ENCODE assay signal across 8 cellular contexts in genomic region chr14:94129758-94130414, GRCh38. TPM values are rescaled to one million over a fixed set of nuclear protein-coding genes. Genes with fewer than 3 reads are reported as not detected.
A peak's percentile ranks its signal among the peaks of the same experiment; 100 is the strongest.
DNase-seq lines count a peak whose midpoint lies in the region; ATAC-seq and TF ChIP-seq lines count a peak whose summit lies in the region.

No MANE protein-coding gene starts in this region.

- H3K4me3 Mint-ChIP-seq in CD8-positive, alpha-beta T cell, result peak overlapping the region; percentile 92

- no peaks in the 10 kb centered on the region for H3K27me3 Mint-ChIP-seq in CD8-positive, alpha-beta T cell (ENCODE audit: low read depth)

- peaks cover 16% of the 10 kb centered on the region for H3K4me1 ChIP-seq in CD8-positive, alpha-beta T cell (ENCODE audit: insufficient read depth, low read length)
- H3K4me1 ChIP-seq in iPS-20b (ENCODE audit: insufficient read depth, low read length), result no peaks in the 10 kb centered on the region; the same call in 1 of the 2 replicates

- H3K4me3 ChIP-seq in CD8-positive, alpha-beta T cell (ENCODE audit: low read depth, low read length), result peak overlapping the region; percentile 57
- H3K4me3 ChIP-seq in iPS-20b (ENCODE audit: low read length) (peak overlapping the region; percentile 87), skeletal muscle cell (ENCODE audit: low read depth, low read length) (peak overlapping the region; percentile 64)

- POLR2A ChIA-PET in CD8-positive, alpha-beta T cell (lab: Charles Lee), result interaction anchor here (1.3 to 1.4 kb wide), 2 partner anchors 15 to 48 kb away, joined by 3 read pairs; partner anchors contain the start of gene IFI27L1

- no peak overlapping the region for H3K27ac ChIP-seq in CD8-positive, alpha-beta T cell (ENCODE audit: low read depth, low read length)
- H3K27ac ChIP-seq in caudate nucleus (ENCODE audit: low read depth, low read length), result peak overlapping the region; percentile 72
- H3K27ac ChIP-seq in iPS-20b (ENCODE audit: low read length), result no peak overlapping the region

- H3K9me3 ChIP-seq in CD8-positive, alpha-beta T cell (ENCODE audit: low read length), result no peaks in the 10 kb centered on the region
- H3K9me3 ChIP-seq in iPS-20b (ENCODE audit: insufficient read depth, low read depth, low read length), result no peaks in the 10 kb centered on the region

- DNase-seq in CD8-positive, alpha-beta T cell, result peak in 3 of 7 experiments; percentile 24 to 45 (median 30)
- DNase-seq in HS-27A (ENCODE audit: low read depth) (peak; percentile 38), SHP77 (lab: John Stamatoyannopoulos, UW) (peak; percentile 60), caudate nucleus (lab: John Stamatoyannopoulos, UW) (peak in 42 of 61 donors; percentile 6 to 82 (median 36)), skeletal muscle cell (ENCODE audit: low read depth) (no peak), GM10266 (ENCODE audit: extremely low spot score) (no peak)

- peaks cover 17% of the 10 kb centered on the region for H3K4me1 Mint-ChIP-seq in CD8-positive, alpha-beta T cell (ENCODE audit: low read depth)

- CTCF ChIA-PET in CD8-positive, alpha-beta T cell (lab: Charles Lee), result interaction anchor here (0.7 to 6.2 kb wide), 6 partner anchors 16 to 190 kb away, joined by 4 to 48 read pairs (median 9); partner anchors contain the start of genes DDX24 and IFI27L1

- peaks cover 9% of the 10 kb centered on the region for H3K36me3 Mint-ChIP-seq in CD8-positive, alpha-beta T cell

- no peaks in the 10 kb centered on the region for H3K9me3 Mint-ChIP-seq in CD8-positive, alpha-beta T cell

- no peak for TF ChIP-seq CTCF in CD8-positive, alpha-beta T cell (IDR thresholded peaks at IDR 0.05)
- TF ChIP-seq CTCF in GM10266 (IDR thresholded peaks at IDR 0.05; ENCODE audit: control insufficient read depth, insufficient read depth, low read depth, missing control alignments), result no peak

- peak overlapping the region; percentile 39; the same call in 1 of the 2 replicates for H3K9ac ChIP-seq in iPS-20b (ENCODE audit: low read depth, low read length)

- intact Hi-C loops in CD8-positive, alpha-beta T cell (cut with DNase I, micrococcal nuclease), result loop anchor here (1.0 to 10.0 kb wide), 6 partner anchors 43 to 417 kb away; partner anchors contain the start of genes DDX24 (in 2 of the 2) and IFI27L1 (in 2 of the 2)

- peak; percentile 50 for ATAC-seq in CD8-positive, alpha-beta T cell
- ATAC-seq in HG02759 (IDR thresholded peaks at IDR 0.05; ENCODE audit: unreplicated experiment), result no peak

- H3K27me3 ChIP-seq in CD8-positive, alpha-beta T cell (ENCODE audit: insufficient read depth, low read length), result no peaks in the 10 kb centered on the region
- H3K27me3 ChIP-seq in iPS-20b (ENCODE audit: insufficient read depth, low read length), result no peaks in the 10 kb centered on the region

- H3K36me3 ChIP-seq in CD8-positive, alpha-beta T cell (ENCODE audit: insufficient read depth, low read length), result no peaks in the 10 kb centered on the region
- H3K36me3 ChIP-seq in iPS-20b (ENCODE audit: insufficient read depth, low read depth, low read length), result no peaks in the 10 kb centered on the region

- H3K27ac Mint-ChIP-seq in CD8-positive, alpha-beta T cell, result peak overlapping the region; percentile 83

RNA-seq across cellular contexts. Expression of gene IFI27L2, which starts 0.5 kb away (rescaled TPM):
- total RNA-seq in CD8-positive, alpha-beta T cell, result 10 to 100 TPM; 13.3 to 16.4 TPM

RNA-seq across cellular contexts. Expression of gene IFI27, which starts 19.4 kb away (rescaled TPM):
- under 1 TPM; 0.92 to 0.95 TPM for total RNA-seq in CD8-positive, alpha-beta T cell

RNA-seq across cellular contexts. Expression of gene PPP4R4, which starts 44.2 kb away (rescaled TPM):
- total RNA-seq in CD8-positive, alpha-beta T cell, result not detected

RNA-seq across cellular contexts. Expression of gene IFI27L1, which starts 48.8 kb away (rescaled TPM):
- total RNA-seq in CD8-positive, alpha-beta T cell, result 10 to 100 TPM in 1 of 2 experiments, 1 to 10 TPM in 1; 8.4 to 13.4 TPM

RNA-seq across cellular contexts. Expression of gene DDX24, which starts 48.9 kb away (rescaled TPM):
- total RNA-seq in CD8-positive, alpha-beta T cell, result 100 to 1,000 TPM; 769 to 779 TPM

Comparison
In these comparisons a context has a peak if more than half of its experiments do, and no peak if none do; other contexts are left out.
1. DNase-seq: peak in HS-27A (single experiment), SHP77 (2 of 2) and caudate nucleus (42 of 61); none in skeletal muscle cell (single experiment) and GM10266 (single experiment).
2. Peak in every context shown above with its lines, with median percentiles within 50 percentile points of each other: H3K4me3 ChIP-seq.